In genomic region chr12:26318661-26319068, GRCh38 we compare ENCODE assay signal across 8 cellular contexts.
DNase-seq lines count a peak whose midpoint lies in the region; ATAC-seq, FAIRE-seq and TF ChIP-seq lines count a peak whose summit lies in the region.

No MANE protein-coding gene starts in this region.

- no peaks in the 10 kb centered on the region for H3K79me2 ChIP-seq in SK-N-SH (ENCODE audit: insufficient read depth)

- H3K36me3 Mint-ChIP-seq in activated naive CD4-positive, alpha-beta T cell treated with anti-CD3 and anti-CD28 coated beads, Interleukin-2, amount 50 U/mL, for 72 hours = peaks cover 20 to 22% of the 10 kb centered on the region in 2 donors
- H3K36me3 Mint-ChIP-seq in activated naive CD4-positive, alpha-beta T cell treated with anti-CD3 and anti-CD28 coated beads for 36 hours (ENCODE audit: low read depth) = no peaks in the 10 kb centered on the region
- H3K36me3 Mint-ChIP-seq in naive thymus-derived CD4-positive, alpha-beta T cell = peaks cover 1 to 13% (median 5%) of the 10 kb centered on the region in 5 donors

- no peak for TF ChIP-seq CTCF in SK-N-SH (IDR thresholded peaks at IDR 0.05)

- 0 out of 2 replicates have a peak overlapping the region, but pooled peaks have one; percentile 17 for H3K4me2 ChIP-seq in SK-N-SH

- H3K9ac ChIP-seq in SK-N-SH = peak overlapping the region; percentile 31; the same call in 1 of the 2 replicates

- H3K4me1 ChIP-seq in SK-N-SH (ENCODE audit: control insufficient read depth in 1 of 2, insufficient read depth in 2 of 2, low read depth in 1 of 2, low read length in 1 of 2) (peaks cover 0 to 10% of the 10 kb centered on the region in 2 experiments; a peak in 3 of 4 replicates), right cardiac atrium (ENCODE audit: control insufficient read depth, insufficient read depth, low read length) (peaks cover 2% of the 10 kb centered on the region)
- no peaks in the 10 kb centered on the region for H3K4me1 ChIP-seq in naive thymus-derived CD4-positive, alpha-beta T cell (ENCODE audit: control insufficient read depth in 2 of 2, insufficient read depth in 2 of 2, low read length in 2 of 2)

- peak overlapping the region in 1 of 2 experiments; percentile 62; a peak in 2 of 4 replicates for H3K27ac ChIP-seq in SK-N-SH (ENCODE audit: low read depth in 2 of 2, low read length in 1 of 2)
- no peak overlapping the region for H3K27ac ChIP-seq in right cardiac atrium (ENCODE audit: low read length)
- H3K27ac ChIP-seq in naive thymus-derived CD4-positive, alpha-beta T cell (ENCODE audit: low read depth, low read length) = no peak overlapping the region

- TF ChIP-seq RAD21 in SK-N-SH (IDR thresholded peaks at IDR 0.05; ENCODE audit: low read length) = no peak

- H4K20me1 ChIP-seq in SK-N-SH (ENCODE audit: insufficient read depth) = no peaks in the 10 kb centered on the region

- DNase-seq in activated naive CD4-positive, alpha-beta T cell treated with anti-CD3 and anti-CD28 coated beads, Interleukin-2, amount 50 U/mL, for 72 hours (ENCODE audit: low spot score in 2 of 2) = no peak
- no peak for DNase-seq in activated naive CD4-positive, alpha-beta T cell treated with anti-CD3 and anti-CD28 coated beads for 36 hours
- no peak for DNase-seq in SK-N-SH
- peak; percentile 25 to 60 (median 39) for DNase-seq in right cardiac atrium
- DNase-seq in urothelium cell line (ENCODE audit: low spot score) = peak; percentile 65
- no peak for DNase-seq in naive thymus-derived CD4-positive, alpha-beta T cell
- no peak for DNase-seq in T-helper 1 cell

- H3K27me3 ChIP-seq in SK-N-SH (ENCODE audit: insufficient read depth) (no peaks in the 10 kb centered on the region), right cardiac atrium (ENCODE audit: control insufficient read depth, insufficient read depth) (no peaks in the 10 kb centered on the region)
- H3K27me3 ChIP-seq in naive thymus-derived CD4-positive, alpha-beta T cell (ENCODE audit: control insufficient read depth in 2 of 2, insufficient read depth in 2 of 2, low read length in 2 of 2) = no peaks in the 10 kb centered on the region

- peaks cover 23% of the 10 kb centered on the region for H3K27me3 Mint-ChIP-seq in activated naive CD4-positive, alpha-beta T cell treated with anti-CD3 and anti-CD28 coated beads for 36 hours (ENCODE audit: low read depth)
- peaks cover 10 to 28% (median 13%) of the 10 kb centered on the region in 5 donors for H3K27me3 Mint-ChIP-seq in naive thymus-derived CD4-positive, alpha-beta T cell

- peak overlapping the region in 1 of 2 donors; percentile 3 for H3K27ac Mint-ChIP-seq in activated naive CD4-positive, alpha-beta T cell treated with anti-CD3 and anti-CD28 coated beads, Interleukin-2, amount 50 U/mL, for 72 hours
- no peak overlapping the region for H3K27ac Mint-ChIP-seq in activated naive CD4-positive, alpha-beta T cell treated with anti-CD3 and anti-CD28 coated beads for 36 hours
- H3K27ac Mint-ChIP-seq in naive thymus-derived CD4-positive, alpha-beta T cell = no peak overlapping the region

- peaks cover 14 to 15% of the 10 kb centered on the region in 2 donors for H3K9me3 Mint-ChIP-seq in activated naive CD4-positive, alpha-beta T cell treated with anti-CD3 and anti-CD28 coated beads, Interleukin-2, amount 50 U/mL, for 72 hours
- peaks cover 5% of the 10 kb centered on the region for H3K9me3 Mint-ChIP-seq in activated naive CD4-positive, alpha-beta T cell treated with anti-CD3 and anti-CD28 coated beads for 36 hours
- peaks cover 7 to 36% (median 18%) of the 10 kb centered on the region in 11 donors for H3K9me3 Mint-ChIP-seq in naive thymus-derived CD4-positive, alpha-beta T cell

- FAIRE-seq in urothelium cell line (lab: Jason Lieb, UNC) = no peak

- peak overlapping the region; percentile 27; the same call in 1 of the 2 replicates for H2AFZ ChIP-seq in SK-N-SH (ENCODE audit: low read depth)

- no peak overlapping the region for H3K4me3 ChIP-seq in SK-N-SH (ENCODE audit: low read depth in 2 of 2, low read length in 1 of 2)
- H3K4me3 ChIP-seq in right cardiac atrium (ENCODE audit: low read length) = no peak overlapping the region
- no peak overlapping the region for H3K4me3 ChIP-seq in naive thymus-derived CD4-positive, alpha-beta T cell (ENCODE audit: low read length)

- peaks cover 7% of the 10 kb centered on the region for H3K4me1 Mint-ChIP-seq in activated naive CD4-positive, alpha-beta T cell treated with anti-CD3 and anti-CD28 coated beads for 36 hours (ENCODE audit: low read depth)
- no peaks in the 10 kb centered on the region for H3K4me1 Mint-ChIP-seq in naive thymus-derived CD4-positive, alpha-beta T cell

- POLR2A ChIA-PET in SK-N-SH (lab: Yijun Ruan, JAX) = no interaction called here
- POLR2A ChIA-PET in naive thymus-derived CD4-positive, alpha-beta T cell (lab: Charles Lee) = no interaction called here

- intact Hi-C loops in activated naive CD4-positive, alpha-beta T cell treated with anti-CD3 and anti-CD28 coated beads for 36 hours (cut with micrococcal nuclease) = loop anchor here (1.0 to 5.0 kb wide), 4 partner anchors 19 to 196 kb away; no protein-coding TSS in a partner anchor
- intact Hi-C loops in right cardiac atrium (cut with DNase I) = no loop called here
- intact Hi-C loops in naive thymus-derived CD4-positive, alpha-beta T cell (cut with micrococcal nuclease) = no loop called here

- no peak overlapping the region for H3K4me3 Mint-ChIP-seq in activated naive CD4-positive, alpha-beta T cell treated with anti-CD3 and anti-CD28 coated beads for 36 hours
- no peak overlapping the region for H3K4me3 Mint-ChIP-seq in naive thymus-derived CD4-positive, alpha-beta T cell

- WGBS in SK-N-SH (ENCODE audit: low lambda C conversion rate) = 68% methylated on average over 5 of the region's 5 CpGs
- 56% methylated on average over 5 of the region's 5 CpGs for WGBS in right cardiac atrium

- H3K36me3 ChIP-seq in SK-N-SH (replicated peaks in 1 of 2; ENCODE audit: control insufficient read depth in 1 of 2, insufficient read depth in 2 of 2, low read length in 1 of 2) = no peaks in the 10 kb centered on the region
- no peaks in the 10 kb centered on the region for H3K36me3 ChIP-seq in naive thymus-derived CD4-positive, alpha-beta T cell (ENCODE audit: control insufficient read depth in 2 of 3, insufficient read depth in 3 of 3, low read length in 3 of 3)

- CTCF ChIA-PET in activated naive CD4-positive, alpha-beta T cell treated with anti-CD3 and anti-CD28 coated beads for 36 hours (lab: Charles Lee) = no interaction called here
- CTCF ChIA-PET in SK-N-SH (lab: Yijun Ruan, JAX) = no interaction called here
- CTCF ChIA-PET in naive thymus-derived CD4-positive, alpha-beta T cell (lab: Charles Lee) = no interaction called here

- ATAC-seq in activated naive CD4-positive, alpha-beta T cell treated with anti-CD3 and anti-CD28 coated beads, Interleukin-2, amount 50 U/mL, for 72 hours = peak; percentile 48 to 67
- ATAC-seq in HG03025 (IDR thresholded peaks at IDR 0.05; ENCODE audit: low FRiP score, unreplicated experiment) (peak; percentile 83), right cardiac atrium (peak; percentile 51 to 64)
- ATAC-seq in naive thymus-derived CD4-positive, alpha-beta T cell = no peak

- no peaks in the 10 kb centered on the region for H3K9me3 ChIP-seq in SK-N-SH
- H3K9me3 ChIP-seq in right cardiac atrium (ENCODE audit: control insufficient read depth, low read length) = no peaks in the 10 kb centered on the region
- H3K9me3 ChIP-seq in naive thymus-derived CD4-positive, alpha-beta T cell (ENCODE audit: control insufficient read depth in 2 of 3, low read length in 3 of 3) = peaks cover 0 to 7% (median 0%) of the 10 kb centered on the region in 3 experiments

- H3F3A ChIP-seq in SK-N-SH (replicated peaks; ENCODE audit: insufficient read depth) = peaks cover 14% of the 10 kb centered on the region

- no peaks in the 10 kb centered on the region for H3K9me2 ChIP-seq in SK-N-SH

- 0 out of 4 replicates have a peak, but pooled peaks of 1 of the 2 experiments have one; percentile 6 for TF ChIP-seq EP300 in SK-N-SH (IDR thresholded peaks at IDR 0.05; ENCODE audit: borderline replicate concordance in 1 of 2, low read depth in 1 of 2, low read length in 1 of 2)

TF ChIP-seq in SK-N-SH, 30 proteins besides CTCF, POLR2A, EP300 and RAD21 (continues in another document):
- TF ChIP-seq TCF12 (IDR thresholded peaks at IDR 0.05) (peak; percentile 31), ZBTB33 (IDR thresholded peaks at IDR 0.05; ENCODE audit: borderline replicate concordance, low read depth) (no peak), RFX5 (IDR thresholded peaks at IDR 0.05; ENCODE audit: low read length) (no peak), MAX (IDR thresholded peaks at IDR 0.05; ENCODE audit: low read depth) (peak; percentile 49; the same call in 1 of the 2 replicates), USF1 (IDR thresholded peaks at IDR 0.05; ENCODE audit: borderline replicate concordance, low read depth) (peak; percentile 48; the same call in 1 of the 2 replicates), FOSL2 (IDR thresholded peaks at IDR 0.05; ENCODE audit: borderline replicate concordance, low read depth) (no peak; the same call in 1 of the 2 replicates)

Comparison
In these comparisons a context has a peak if more than half of its experiments do, and no peak if none do; other contexts are left out.
1. DNase-seq: peak in right cardiac atrium (3 of 3) and urothelium cell line (single experiment); none in activated naive CD4-positive, alpha-beta T cell treated with anti-CD3 and anti-CD28 coated beads, Interleukin-2, amount 50 U/mL, for 72 hours (0 of 2), activated naive CD4-positive, alpha-beta T cell treated with anti-CD3 and anti-CD28 coated beads for 36 hours (single experiment), SK-N-SH (single experiment), naive thymus-derived CD4-positive, alpha-beta T cell (0 of 9) and T-helper 1 cell (0 of 5).